In genomic region chr22:43707650-43708049, GRCh38 we compare ENCODE assay signal across 28 cellular contexts.
A peak's percentile ranks its signal among the peaks of the same experiment; 100 is the strongest.
DNase-seq lines count a peak whose midpoint lies in the region; ATAC-seq and TF ChIP-seq lines count a peak whose summit lies in the region.
"Had no signal": no experiment of that assay in that cellular context is flagged by ENCODE, and none has a peak within 500 bp of the region (broad histone marks: within the 10 kb centered on the region; RNA-seq: fewer than 3 reads in every experiment).

No MANE protein-coding gene starts in this region.

- no peaks in the 10 kb centered on the region for H3K79me2 ChIP-seq in GM23248 (ENCODE audit: insufficient read depth)

- DNase-seq in GM23248 (peak; percentile 24), RPMI7951 (ENCODE audit: low read depth) (peak; percentile 9), fibroblast of mammary gland (ENCODE audit: low read depth) (peak; percentile 37), OCI-M2 (lab: John Stamatoyannopoulos, UW; ENCODE audit: unreplicated experiment) (no peak), NCI-H82 treated with DMSO at 0.1 percent for 48 hours (lab: John Stamatoyannopoulos, UW; ENCODE audit: unreplicated experiment) (no peak)
- DNase-seq: ACHN; activated CD4-positive, alpha-beta T cell treated with anti-CD3 and anti-CD28 coated beads, Interleukin-2, amount 50 U/mL, for 48 hours; anterior cingulate cortex; BE2C; caudate nucleus; DMS79 treated with DMSO at 0.1 percent for 48 hours; head of caudate nucleus; HFFc6; kidney; NCI-H1048; NCI-H1694; NCI-H2171 treated with DMSO at 0.1 percent for 48 hours; NCI-H524 treated with DMSO at 0.1 percent for 48 hours; RPMI8226; stimulated activated naive CD8-positive, alpha-beta T cell treated with anti-CD3 and anti-CD28 coated beads, Interleukin-15, amount 100 ng/mL, for 72 hours; thyroid gland had no signal

- no peaks in the 10 kb centered on the region for H3K9me2 ChIP-seq in GM23248 (ENCODE audit: insufficient read depth)

- ATAC-seq in GM21528 (IDR thresholded peaks at IDR 0.05; ENCODE audit: low FRiP score, unreplicated experiment): no peak
- ATAC-seq in HG02763 (IDR thresholded peaks at IDR 0.05; ENCODE audit: unreplicated experiment): no peak
- ATAC-seq: activated CD4-positive, CD25-positive, alpha-beta regulatory T cell treated with anti-CD3 and anti-CD28 coated beads, Interleukin-2, amount 50 U/mL, for 24 hours; activated naive CD4-positive, alpha-beta T cell treated with anti-CD3 and anti-CD28 coated beads, Interleukin-2, amount 50 U/mL, for 72 hours; activated T-helper 17 cell treated with anti-CD3 and anti-CD28 coated beads, Interleukin-2, amount 50 U/mL, for 72 hours; natural killer cell treated with Interleukin-12 subunit alpha and Interleukin-12 subunit beta and Interleukin-15 and Interleukin-18, amount 100 ng/mL, for 72 hours; stimulated activated naive CD8-positive, alpha-beta T cell treated with anti-CD3 and anti-CD28 coated beads, Interleukin-15, amount 100 ng/mL, for 72 hours had no signal

- H2AFZ ChIP-seq in GM23248: no peak overlapping the region

- H3K4me3 ChIP-seq in GM23248 (no peak overlapping the region), fibroblast of mammary gland (ENCODE audit: control insufficient read depth, low read depth, low read length) (no peak overlapping the region)
- H3K4me3 ChIP-seq: thyroid gland had no signal

- H3K9me3 ChIP-seq in GM23248 (ENCODE audit: low read depth): no peaks in the 10 kb centered on the region
- H3K9me3 ChIP-seq: BE2C, thyroid gland had no signal

- no peak for TF ChIP-seq CTCF in 22Rv1 (IDR thresholded peaks at IDR 0.05)
- no peak for TF ChIP-seq CTCF in fibroblast of mammary gland (conservative IDR thresholded peaks at IDR 0.05; ENCODE audit: control insufficient read depth, insufficient read depth, low read depth, low read length)

- no peak overlapping the region for H3K4me2 ChIP-seq in GM23248 (ENCODE audit: unreplicated experiment)

- H3K36me3 ChIP-seq in GM23248 (ENCODE audit: low read depth): no peaks in the 10 kb centered on the region
- H3K36me3 ChIP-seq: BE2C, thyroid gland had no signal

- no peak overlapping the region for H3K9ac ChIP-seq in GM23248

- 0 out of 2 replicates have a peak overlapping the region, but pooled peaks have one; percentile 67 for H3K27ac ChIP-seq in 22Rv1
- no peak overlapping the region for H3K27ac ChIP-seq in GM23248
- H3K27ac ChIP-seq: thyroid gland had no signal

- H3F3A ChIP-seq in GM23248 (ENCODE audit: insufficient read depth): no peaks in the 10 kb centered on the region

- WGBS in GM23248 (ENCODE audit: low coverage in 1 of 2, low lambda C conversion rate in 2 of 2, missing lambda C conversion rate in 2 of 2), 2 experiments: 77 to 79% methylated on average over 3 of the region's 3 CpGs

- H3K27me3 ChIP-seq in GM23248 (replicated peaks; ENCODE audit: insufficient read depth): no peaks in the 10 kb centered on the region
- H3K27me3 ChIP-seq: thyroid gland had no signal

- in situ Hi-C loops in GM23248 (cut with MboI): no loop called here

- no peaks in the 10 kb centered on the region for H3K4me1 ChIP-seq in GM23248 (ENCODE audit: insufficient read depth)
- H3K4me1 ChIP-seq: BE2C, thyroid gland had no signal

- no peaks in the 10 kb centered on the region for H4K20me1 ChIP-seq in GM23248 (ENCODE audit: insufficient read depth)

Comparison
In these comparisons a context has a peak if more than half of its experiments do, and no peak if none do; other contexts are left out.
1. DNase-seq: peak in GM23248 (single experiment), RPMI7951 (single experiment) and fibroblast of mammary gland (single experiment); none in OCI-M2 (single experiment) and NCI-H82 treated with DMSO at 0.1 percent for 48 hours (single experiment).